Comparison of ENCODE assay signal across 9 cellular contexts in genomic region chr7:14836571-14837189, GRCh38.
DNase-seq lines count a peak whose midpoint lies in the region; ATAC-seq and TF ChIP-seq lines count a peak whose summit lies in the region.
"Had no signal": no experiment of that assay in that cellular context is flagged by ENCODE, and none has a peak within 500 bp of the region (broad histone marks: within the 10 kb centered on the region; RNA-seq: fewer than 3 reads in every experiment).

No MANE protein-coding gene starts in this region.

- no peak overlapping the region for H3K27ac ChIP-seq in Peyer's patch

- no peaks in the 10 kb centered on the region for H3K27me3 Mint-ChIP-seq in stimulated activated memory B cell treated with anti-CD40 and anti-IgM and Interleukin-4, amounts not matched to agents 10 μg/mL and 1 μg/mL and 100 μg/mL, for 72 hours
- H3K27me3 Mint-ChIP-seq: stimulated activated naive CD8-positive, alpha-beta T cell treated with anti-CD3 and anti-CD28 coated beads, Interleukin-15, Interleukin-2, amounts not matched to agents 100 ng/mL and 50 ng/mL, for 24 hours had no signal

- H3K36me3 ChIP-seq in BE2C: no peaks in the 10 kb centered on the region
- no peaks in the 10 kb centered on the region for H3K36me3 ChIP-seq in Peyer's patch

- H3K9me3 Mint-ChIP-seq in stimulated activated memory B cell treated with anti-CD40 and anti-IgM and Interleukin-4, amounts not matched to agents 10 μg/mL and 1 μg/mL and 100 μg/mL, for 72 hours: peaks cover 7% of the 10 kb centered on the region

- H3K36me3 Mint-ChIP-seq in stimulated activated memory B cell treated with anti-CD40 and anti-IgM and Interleukin-4, amounts not matched to agents 10 μg/mL and 1 μg/mL and 100 μg/mL, for 72 hours: no peaks in the 10 kb centered on the region

- no peaks in the 10 kb centered on the region for H3K4me1 Mint-ChIP-seq in stimulated activated memory B cell treated with anti-CD40 and anti-IgM and Interleukin-4, amounts not matched to agents 10 μg/mL and 1 μg/mL and 100 μg/mL, for 72 hours

- H3K4me1 ChIP-seq in BE2C (peaks cover 17% of the 10 kb centered on the region), Peyer's patch (no peaks in the 10 kb centered on the region)

- no peak for ATAC-seq in stimulated activated memory B cell treated with anti-CD40 and anti-IgM and Interleukin-4, amounts not matched to agents 10 μg/mL and 1 μg/mL and 100 μg/mL, for 72 hours
- ATAC-seq in HG03520 (IDR thresholded peaks at IDR 0.05; ENCODE audit: unreplicated experiment): no peak

- in situ Hi-C loops in astrocyte of the spinal cord (cut with HindIII; ENCODE audit: low sequenced_read_pairs): no loop called here

- H3K9me3 ChIP-seq in BE2C: no peaks in the 10 kb centered on the region
- H3K9me3 ChIP-seq in Peyer's patch: no peaks in the 10 kb centered on the region

- DNase-seq in BE2C (peak; percentile 72), NCI-H1930 (lab: John Stamatoyannopoulos, UW) (peak; percentile 43 to 62), astrocyte of the spinal cord (ENCODE audit: low read depth, low spot score) (peak; percentile 83), iris pigment epithelial cell (ENCODE audit: low read depth) (peak; percentile 73), Peyer's patch (no peak), COLO829 (ENCODE audit: low spot score) (no peak)

- TF ChIP-seq POLR2A in Peyer's patch (IDR thresholded peaks at IDR 0.05): no peak

- H3K27ac Mint-ChIP-seq in stimulated activated memory B cell treated with anti-CD40 and anti-IgM and Interleukin-4, amounts not matched to agents 10 μg/mL and 1 μg/mL and 100 μg/mL, for 72 hours: no peak overlapping the region
- H3K27ac Mint-ChIP-seq: stimulated activated naive CD8-positive, alpha-beta T cell treated with anti-CD3 and anti-CD28 coated beads, Interleukin-15, Interleukin-2, amounts not matched to agents 100 ng/mL and 50 ng/mL, for 24 hours had no signal

- no peaks in the 10 kb centered on the region for H3K27me3 ChIP-seq in BE2C
- H3K27me3 ChIP-seq in Peyer's patch: no peaks in the 10 kb centered on the region

- H3K4me3 Mint-ChIP-seq in stimulated activated memory B cell treated with anti-CD40 and anti-IgM and Interleukin-4, amounts not matched to agents 10 μg/mL and 1 μg/mL and 100 μg/mL, for 72 hours: no peak overlapping the region
- H3K4me3 Mint-ChIP-seq: stimulated activated naive CD8-positive, alpha-beta T cell treated with anti-CD3 and anti-CD28 coated beads, Interleukin-15, Interleukin-2, amounts not matched to agents 100 ng/mL and 50 ng/mL, for 24 hours had no signal

- TF ChIP-seq CTCF in BE2C (IDR thresholded peaks at IDR 0.05; ENCODE audit: low read depth, low read length) (no peak), astrocyte of the spinal cord (IDR thresholded peaks at IDR 0.05; ENCODE audit: low read depth, low read length) (no peak), Peyer's patch (IDR thresholded peaks at IDR 0.05) (no peak)

- H3K4me3 ChIP-seq in BE2C (ENCODE audit: low read depth, low read length) (peak overlapping the region; percentile 39), astrocyte of the spinal cord (ENCODE audit: low read depth, low read length) (no peak overlapping the region), Peyer's patch (no peak overlapping the region)

Comparison
In these comparisons a context has a peak if more than half of its experiments do, and no peak if none do; other contexts are left out.
1. DNase-seq: peak in BE2C (single experiment), NCI-H1930 (2 of 2), astrocyte of the spinal cord (single experiment) and iris pigment epithelial cell (single experiment); none in Peyer's patch (0 of 3) and COLO829 (single experiment).